Comparison of ENCODE assay signal across 8 cellular contexts in genomic region chr14:67675219-67675582, GRCh38. TPM values are rescaled to one million over a fixed set of nuclear protein-coding genes. Genes with fewer than 3 reads are reported as not detected.
DNase-seq lines count a peak whose midpoint lies in the region; ATAC-seq, FAIRE-seq and TF ChIP-seq lines count a peak whose summit lies in the region.
"Had no signal": no experiment of that assay in that cellular context is flagged by ENCODE, and none has a peak within 500 bp of the region (broad histone marks: within the 10 kb centered on the region; RNA-seq: fewer than 3 reads in every experiment).

No MANE protein-coding gene starts in this region.

- ATAC-seq in stimulated activated effector memory CD8-positive, alpha-beta T cell treated with anti-CD3 and anti-CD28 coated beads, Interleukin-12 subunit alpha, Interleukin-12 subunit beta, amount 100 ng/mL, for 72 hours = no peak

- peak overlapping the region; percentile 82 for H3K4me3 ChIP-seq in HL-60 (replicated peaks; ENCODE audit: insufficient read depth, low read length)
- H3K4me3 ChIP-seq in iPS DF 6.9 (ENCODE audit: low read length) = peak overlapping the region; percentile 83; the same call in 1 of the 2 replicates

- H3K27me3 ChIP-seq in HL-60 (ENCODE audit: insufficient read depth, poor library complexity, severe bottlenecking) (no peaks in the 10 kb centered on the region), iPS DF 6.9 (ENCODE audit: control insufficient read depth, insufficient read depth, low read length) (no peaks in the 10 kb centered on the region)

- H3K27me3 Mint-ChIP-seq in activated CD4-positive, alpha-beta memory T cell treated with anti-CD3 and anti-CD28 coated beads, Interleukin-2, amount 10 ng/mL, durations not matched to agents 7 days and 5 days = no peaks in the 10 kb centered on the region

- no peak for TF ChIP-seq CTCF in HL-60 (IDR thresholded peaks at IDR 0.05; ENCODE audit: insufficient read depth, low read length)

- no peaks in the 10 kb centered on the region for H3K9me3 Mint-ChIP-seq in activated CD4-positive, alpha-beta memory T cell treated with anti-CD3 and anti-CD28 coated beads, Interleukin-2, amount 10 ng/mL, durations not matched to agents 7 days and 5 days
- H3K9me3 Mint-ChIP-seq in stimulated activated effector memory CD8-positive, alpha-beta T cell treated with anti-CD3 and anti-CD28 coated beads, Interleukin-12 subunit alpha, Interleukin-12 subunit beta, amount 100 ng/mL, for 72 hours = no peaks in the 10 kb centered on the region

- WGBS in iPS DF 6.9 (ENCODE audit: insufficient coverage, insufficient read length) = no CpG with 5 or more reads among the region's 16 CpGs

- no peaks in the 10 kb centered on the region for H3K9me3 ChIP-seq in iPS DF 6.9 (ENCODE audit: control insufficient read depth, insufficient read depth, low read length)

- H3K4me1 Mint-ChIP-seq in activated CD4-positive, alpha-beta memory T cell treated with anti-CD3 and anti-CD28 coated beads, Interleukin-2, amount 10 ng/mL, durations not matched to agents 7 days and 5 days = peaks cover 35% of the 10 kb centered on the region
- peaks cover 32% of the 10 kb centered on the region for H3K4me1 Mint-ChIP-seq in stimulated activated effector memory CD8-positive, alpha-beta T cell treated with anti-CD3 and anti-CD28 coated beads, Interleukin-12 subunit alpha, Interleukin-12 subunit beta, amount 100 ng/mL, for 72 hours

- peak overlapping the region; percentile 75 for H3K27ac Mint-ChIP-seq in activated CD4-positive, alpha-beta memory T cell treated with anti-CD3 and anti-CD28 coated beads, Interleukin-2, amount 10 ng/mL, durations not matched to agents 7 days and 5 days
- peak overlapping the region; percentile 90 for H3K27ac Mint-ChIP-seq in stimulated activated effector memory CD8-positive, alpha-beta T cell treated with anti-CD3 and anti-CD28 coated beads, Interleukin-12 subunit alpha, Interleukin-12 subunit beta, amount 100 ng/mL, for 72 hours

- peaks cover 25% of the 10 kb centered on the region for H3K36me3 Mint-ChIP-seq in activated CD4-positive, alpha-beta memory T cell treated with anti-CD3 and anti-CD28 coated beads, Interleukin-2, amount 10 ng/mL, durations not matched to agents 7 days and 5 days (ENCODE audit: low read depth)
- peaks cover 48% of the 10 kb centered on the region for H3K36me3 Mint-ChIP-seq in stimulated activated effector memory CD8-positive, alpha-beta T cell treated with anti-CD3 and anti-CD28 coated beads, Interleukin-12 subunit alpha, Interleukin-12 subunit beta, amount 100 ng/mL, for 72 hours

- no peaks in the 10 kb centered on the region for H3K4me1 ChIP-seq in iPS DF 6.9 (ENCODE audit: control insufficient read depth, insufficient read depth, low read length)

- TF ChIP-seq POLR2A in H54 (IDR thresholded peaks at IDR 0.05; ENCODE audit: low read depth, low read length) = no peak

- in situ Hi-C loops in ACHN (cut with HindIII; ENCODE audit: low pct_ligation_motif_present, low pct_unique_long_range_greater_than_20kb, low sequenced_read_pairs) = no loop called here

- FAIRE-seq in H54 (lab: Jason Lieb, UNC) = no peak

- peak overlapping the region; percentile 80 for H3K4me3 Mint-ChIP-seq in activated CD4-positive, alpha-beta memory T cell treated with anti-CD3 and anti-CD28 coated beads, Interleukin-2, amount 10 ng/mL, durations not matched to agents 7 days and 5 days
- H3K4me3 Mint-ChIP-seq in stimulated activated effector memory CD8-positive, alpha-beta T cell treated with anti-CD3 and anti-CD28 coated beads, Interleukin-12 subunit alpha, Interleukin-12 subunit beta, amount 100 ng/mL, for 72 hours = peak overlapping the region; percentile 83

- DNase-seq in HL-60 (ENCODE audit: low read depth in 1 of 2, low spot score in 1 of 2) (no peak), iPS DF 6.9 (ENCODE audit: low read depth, low spot score) (no peak), ACHN (no peak), H54 (ENCODE audit: insufficient read length, low spot score) (no peak)
- no peak for DNase-seq in activated CD4-positive, alpha-beta memory T cell treated with anti-CD3 and anti-CD28 coated beads, Interleukin-2, amount 10 ng/mL, durations not matched to agents 7 days and 5 days
- DNase-seq in stimulated activated effector memory CD8-positive, alpha-beta T cell treated with anti-CD3 and anti-CD28 coated beads, Interleukin-12 subunit alpha, Interleukin-12 subunit beta, amount 100 ng/mL, for 72 hours (ENCODE audit: low spot score in 2 of 2) = no peak
- no peak for DNase-seq in activated CD8-positive, alpha-beta memory T cell treated with anti-CD3 and anti-CD28 coated beads, Interleukin-2, amount 50 U/mL, for 4 hours

- H3K27ac ChIP-seq in HL-60 (replicated peaks) (peak overlapping the region; percentile 93), iPS DF 6.9 (ENCODE audit: low read length) (no peak overlapping the region)

- H3K36me3 ChIP-seq in iPS DF 6.9 (ENCODE audit: control insufficient read depth, insufficient read depth, low read length) = peaks cover 9% of the 10 kb centered on the region; the same call in 1 of the 2 replicates

- CTCF ChIA-PET in activated CD4-positive, alpha-beta memory T cell treated with anti-CD3 and anti-CD28 coated beads, Interleukin-2, amount 10 ng/mL, durations not matched to agents 7 days and 5 days (lab: Charles Lee) = interaction anchor here (0.8 to 3.5 kb wide), 5 partner anchors 17 to 75 kb away, joined by 3 to 11 read pairs (median 5); partner anchors contain the start of genes PIGH and RDH11

- POLR2A ChIA-PET in activated CD4-positive, alpha-beta memory T cell treated with anti-CD3 and anti-CD28 coated beads, Interleukin-2, amount 10 ng/mL, durations not matched to agents 7 days and 5 days (lab: Charles Lee) = interaction anchor here (1.4 to 3.9 kb wide), 2 partner anchors 18 to 316 kb away, joined by 3 to 69 read pairs; partner anchors contain the start of genes ATP6V1D and RDH11

RNA-seq across cellular contexts. Expression of gene VTI1B, which starts 0.8 kb away (rescaled TPM):
- total RNA-seq in activated CD4-positive, alpha-beta memory T cell treated with anti-CD3 and anti-CD28 coated beads, Interleukin-2, amount 10 ng/mL, durations not matched to agents 7 days and 5 days = 10 to 100 TPM; 73.3 to 77.3 TPM

RNA-seq across cellular contexts. Expression of gene RDH11, which starts 20.4 kb away (rescaled TPM):
- total RNA-seq in activated CD4-positive, alpha-beta memory T cell treated with anti-CD3 and anti-CD28 coated beads, Interleukin-2, amount 10 ng/mL, durations not matched to agents 7 days and 5 days = 10 to 100 TPM; 56.6 to 60.4 TPM

RNA-seq across cellular contexts. Expression of gene RDH12, which starts 26.5 kb away (rescaled TPM):
- total RNA-seq in activated CD4-positive, alpha-beta memory T cell treated with anti-CD3 and anti-CD28 coated beads, Interleukin-2, amount 10 ng/mL, durations not matched to agents 7 days and 5 days = not detected
- total RNA-seq: glomerular endothelial cell had no signal

RNA-seq across cellular contexts. Expression of gene ARG2, which starts 55.5 kb away (rescaled TPM):
- 1 to 10 TPM; 6.8 to 7.7 TPM for total RNA-seq in activated CD4-positive, alpha-beta memory T cell treated with anti-CD3 and anti-CD28 coated beads, Interleukin-2, amount 10 ng/mL, durations not matched to agents 7 days and 5 days
